26 cellular contexts compared by ENCODE assay signal in the genomic region with DNA sequence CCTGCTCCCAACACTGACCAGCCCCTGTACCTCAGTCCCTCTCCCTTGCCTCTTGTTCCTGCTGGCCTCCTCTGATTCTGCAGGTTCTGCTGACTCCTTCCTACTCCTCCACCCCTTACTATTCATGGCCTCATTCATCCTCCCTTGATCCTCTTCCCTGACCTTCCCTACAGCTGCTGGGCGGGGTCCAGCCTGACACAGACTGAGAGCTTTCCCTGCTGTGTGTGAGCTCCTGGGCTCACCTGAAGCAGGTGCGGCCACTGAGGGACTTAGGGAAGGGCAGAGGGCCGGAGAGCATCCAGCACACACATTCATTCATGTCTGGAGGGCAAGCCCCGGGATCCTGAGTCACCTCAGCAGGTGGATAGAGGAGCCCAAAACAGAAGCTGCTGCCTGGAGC.
A peak's percentile ranks its signal among the peaks of the same experiment; 100 is the strongest.
DNase-seq lines count a peak whose midpoint lies in the region; ATAC-seq and TF ChIP-seq lines count a peak whose summit lies in the region.
"Had no signal": no experiment of that assay in that cellular context is flagged by ENCODE, and none has a peak within 500 bp of the region (broad histone marks: within the 10 kb centered on the region; RNA-seq: fewer than 3 reads in every experiment).

No MANE protein-coding gene starts in this region.

- peak; percentile 15 for ATAC-seq in GM21723 (IDR thresholded peaks at IDR 0.05; ENCODE audit: unreplicated experiment)
- ATAC-seq: naive thymus-derived CD4-positive, alpha-beta T cell; T-cell had no signal

- in situ Hi-C loops in ACHN (cut with HindIII; ENCODE audit: low pct_ligation_motif_present, low pct_unique_long_range_greater_than_20kb, low sequenced_read_pairs) = no loop called here

- H3K4me1 Mint-ChIP-seq in glutamatergic neuron (ENCODE audit: low read depth, unreplicated experiment) (peaks cover 22% of the 10 kb centered on the region), progenitor cell of endocrine pancreas (ENCODE audit: low read depth) (no peaks in the 10 kb centered on the region)
- H3K4me1 Mint-ChIP-seq: T-cell had no signal

- TF ChIP-seq CTCF in RWPE1 (conservative IDR thresholded peaks at IDR 0.05; ENCODE audit: low read depth) = no peak
- no peak for TF ChIP-seq CTCF in glutamatergic neuron (IDR thresholded peaks at IDR 0.05; ENCODE audit: partially characterized antibody, unreplicated experiment)
- TF ChIP-seq CTCF in progenitor cell of endocrine pancreas (IDR thresholded peaks at IDR 0.05; ENCODE audit: unreplicated experiment) = no peak

- H3K4me3 Mint-ChIP-seq in glutamatergic neuron (ENCODE audit: unreplicated experiment) (no peak overlapping the region), progenitor cell of endocrine pancreas (ENCODE audit: low read depth) (no peak overlapping the region)
- H3K4me3 Mint-ChIP-seq: activated T-helper 1 cell treated with anti-CD3 and anti-CD28 coated beads, Interleukin-12 subunit alpha, Interleukin-12 subunit beta, Interleukin-2, Interleukin-4 antibody, amounts not matched to agents 30 ng/mL and 10 ng/mL and 1 ng/mL, durations not matched to agents 14 hours and 24 hours and 36 hours; naive thymus-derived CD4-positive, alpha-beta T cell; T-cell had no signal

- H3K27me3 Mint-ChIP-seq in glutamatergic neuron (ENCODE audit: unreplicated experiment) = peaks cover 9% of the 10 kb centered on the region
- no peaks in the 10 kb centered on the region for H3K27me3 Mint-ChIP-seq in progenitor cell of endocrine pancreas
- H3K27me3 Mint-ChIP-seq: T-cell had no signal

- POLR2A ChIA-PET in RWPE1 (lab: Yijun Ruan, JAX; ENCODE audit: low non-redundant PET) = no interaction called here

- DNase-seq in RWPE1 (ENCODE audit: low spot score) = no peak
- DNase-seq in glutamatergic neuron = no peak
- DNase-seq in progenitor cell of endocrine pancreas (ENCODE audit: low spot score, unreplicated experiment) = no peak
- no peak for DNase-seq in ACHN
- DNase-seq in GF-D8 (lab: John Stamatoyannopoulos, UW) = no peak
- no peak for DNase-seq in midbrain (lab: John Stamatoyannopoulos, UW)
- DNase-seq: activated CD4-positive, alpha-beta T cell treated with anti-CD3 and anti-CD28 coated beads, Interleukin-2, amount 50 U/mL, for 48 hours; activated CD8-positive, alpha-beta memory T cell treated with anti-CD3 and anti-CD28 coated beads, Interleukin-2, amount 50 U/mL, for 4 hours; activated naive CD4-positive, alpha-beta T cell treated with anti-CD3 and anti-CD28 coated beads, Interleukin-2, amount 50 U/mL, for 16 hours; amniotic stem cell; effector CD4-positive, alpha-beta T cell; foreskin fibroblast; GM23248; Karpas-422; mesendoderm; MV-4-11; naive thymus-derived CD4-positive, alpha-beta T cell; NCI-H187 treated with DMSO at 0.1 percent for 48 hours; NCI-H526; stimulated activated CD8-positive, alpha-beta memory T cell treated with anti-CD3 and anti-CD28 coated beads, Interleukin-4, amount 100 ng/mL, for 48 hours; stomach; T-cell; thyroid gland had no signal

- peak overlapping the region; percentile 69 for H3K27ac Mint-ChIP-seq in glutamatergic neuron (ENCODE audit: unreplicated experiment)
- peak overlapping the region; percentile 22 for H3K27ac Mint-ChIP-seq in progenitor cell of endocrine pancreas
- H3K27ac Mint-ChIP-seq: activated T-helper 1 cell treated with anti-CD3 and anti-CD28 coated beads, Interleukin-12 subunit alpha, Interleukin-12 subunit beta, Interleukin-2, Interleukin-4 antibody, amounts not matched to agents 30 ng/mL and 10 ng/mL and 1 ng/mL, durations not matched to agents 14 hours and 24 hours and 36 hours; naive thymus-derived CD4-positive, alpha-beta T cell; T-cell had no signal

- H3K9me3 Mint-ChIP-seq in glutamatergic neuron (ENCODE audit: unreplicated experiment) (peaks cover 14% of the 10 kb centered on the region), progenitor cell of endocrine pancreas (ENCODE audit: low read depth) (no peaks in the 10 kb centered on the region)
- H3K9me3 Mint-ChIP-seq: activated T-helper 1 cell treated with anti-CD3 and anti-CD28 coated beads, Interleukin-12 subunit alpha, Interleukin-12 subunit beta, Interleukin-2, Interleukin-4 antibody, amounts not matched to agents 30 ng/mL and 10 ng/mL and 1 ng/mL, durations not matched to agents 14 hours and 24 hours and 36 hours; T-cell had no signal

- CTCF ChIA-PET in RWPE1 (lab: Yijun Ruan, JAX) = no interaction called here

- peak overlapping the region; percentile 28 for H3K27ac ChIP-seq in RWPE1
- H3K27ac ChIP-seq: breast epithelium, GM23248, stomach, thyroid gland had no signal

- H3K36me3 Mint-ChIP-seq in glutamatergic neuron (ENCODE audit: unreplicated experiment) (peaks cover 8% of the 10 kb centered on the region), progenitor cell of endocrine pancreas (ENCODE audit: insufficient read depth) (peaks cover 1% of the 10 kb centered on the region)
- H3K36me3 Mint-ChIP-seq: naive thymus-derived CD4-positive, alpha-beta T cell; T-cell had no signal
